Comparison of ENCODE assay signal across 21 cellular contexts in the genomic region with DNA sequence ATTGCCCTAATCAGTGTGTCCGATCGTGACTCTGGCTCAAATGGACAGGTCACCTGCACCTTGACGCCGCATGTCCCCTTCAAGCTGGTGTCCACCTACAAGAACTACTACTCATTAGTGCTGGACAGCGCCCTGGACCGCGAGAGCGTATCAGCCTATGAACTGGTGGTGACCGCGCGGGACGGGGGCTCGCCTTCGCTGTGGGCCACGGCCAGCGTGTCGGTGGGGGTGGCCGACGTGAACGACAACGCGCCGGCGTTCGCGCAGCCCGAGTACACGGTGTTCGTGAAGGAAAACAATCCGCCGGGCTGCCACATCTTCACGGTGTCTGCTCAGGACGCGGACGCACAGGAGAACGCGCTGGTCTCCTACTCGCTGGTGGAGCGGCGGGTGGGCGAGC. TPM values are rescaled to one million over a fixed set of nuclear protein-coding genes. Genes with fewer than 3 reads are reported as not detected.
"Had no signal": no experiment of that assay in that cellular context is flagged by ENCODE, and none has a peak within 500 bp of the region (broad histone marks: within the 10 kb centered on the region; RNA-seq: fewer than 3 reads in every experiment).

No MANE protein-coding gene starts in this region.

- ATAC-seq: effector memory CD8-positive, alpha-beta T cell; foreskin keratinocyte; left cardiac atrium; right cardiac atrium had no signal

- H3K4me3 ChIP-seq: esophagus squamous epithelium, left ventricle myocardium inferior, lung, ovary, tibial artery, upper lobe of left lung, vagina had no signal

- DNase-seq: effector memory CD8-positive, alpha-beta T cell; esophagus squamous epithelium; foreskin keratinocyte; left cardiac atrium; left ventricle myocardium inferior; mesenchymal stem cell; midbrain; ovary; small intestine; stimulated activated CD4-positive, alpha-beta T cell treated with anti-CD3 and anti-CD28 coated beads, Interleukin-12 subunit alpha, Interleukin-12 subunit beta, amount 100 ng/mL, for 4 hours; stimulated activated CD4-positive, alpha-beta T cell treated with anti-CD3 and anti-CD28 coated beads, Interleukin-2, amount 100 ng/mL, for 48 hours; stimulated activated naive CD4-positive, alpha-beta T cell treated with Interleukin-2 at 50 U/mL for 16 hours; tibial artery had no signal

- H3K4me1 Mint-ChIP-seq: nephron had no signal

- H3K27me3 ChIP-seq: ovary, vagina had no signal

- H3K27ac Mint-ChIP-seq: dendritic cell treated with granulocyte-macrophage colony-stimulating factor and Interleukin-4, amounts not matched to agents 40 ng/mL and 50 ng/mL, for 4 days; effector memory CD8-positive, alpha-beta T cell; nephron had no signal

- H3K36me3 ChIP-seq: esophagus squamous epithelium, left ventricle myocardium inferior, ovary, tibial artery, upper lobe of left lung, vagina had no signal

- H3K4me3 Mint-ChIP-seq: dendritic cell treated with granulocyte-macrophage colony-stimulating factor and Interleukin-4, amounts not matched to agents 40 ng/mL and 50 ng/mL, for 4 days; effector memory CD8-positive, alpha-beta T cell; nephron had no signal

- H3K27me3 Mint-ChIP-seq: progenitor cell of endocrine pancreas had no signal

- H3K27ac ChIP-seq: esophagus squamous epithelium, foreskin keratinocyte, left ventricle myocardium inferior, ovary, tibial artery, upper lobe of left lung, vagina had no signal

- H3K4me1 ChIP-seq: esophagus squamous epithelium, foreskin keratinocyte, left ventricle myocardium inferior, tibial artery, upper lobe of left lung, vagina had no signal

RNA-seq across cellular contexts. Expression of a gene that starts 1.4 kb away (rescaled TPM):
- total RNA-seq: epithelial cell of proximal tubule, left ventricle myocardium inferior, vagina had no signal

RNA-seq across cellular contexts. Expression of a gene that starts 8.3 kb away (rescaled TPM):
- total RNA-seq: epithelial cell of proximal tubule, left ventricle myocardium inferior had no signal

RNA-seq across cellular contexts. Expression of a gene that starts 14.6 kb away (rescaled TPM):
- total RNA-seq: epithelial cell of proximal tubule, left ventricle myocardium inferior, vagina had no signal

RNA-seq across cellular contexts. Expression of a gene that starts 35.2 kb away (rescaled TPM):
- total RNA-seq: epithelial cell of proximal tubule, foreskin keratinocyte, left ventricle myocardium inferior had no signal
